Comparison of ENCODE assay signal across 8 cellular contexts in genomic region chr2:35410431-35411061, GRCh38.
A peak's percentile ranks its signal among the peaks of the same experiment; 100 is the strongest.
DNase-seq lines count a peak whose midpoint lies in the region; ATAC-seq, FAIRE-seq and TF ChIP-seq lines count a peak whose summit lies in the region.

No MANE protein-coding gene starts in this region.

- FAIRE-seq in GM12891 (lab: Jason Lieb, UNC): no peak

- no peak overlapping the region for H3K27ac ChIP-seq in gastrocnemius medialis

- no peaks in the 10 kb centered on the region for H3K9me3 ChIP-seq in gastrocnemius medialis

- H3K36me3 ChIP-seq in gastrocnemius medialis: no peaks in the 10 kb centered on the region

- DNase-seq in AML-193 (lab: John Stamatoyannopoulos, UW): peak; percentile 24 to 42
- peak; percentile 2 for DNase-seq in GM12891 (ENCODE audit: insufficient read length, low spot score)
- DNase-seq in NCI-H526 treated with DMSO at 0.1 percent for 48 hours (lab: John Stamatoyannopoulos, UW): peak; percentile 25
- DNase-seq in activated naive CD4-positive, alpha-beta T cell treated with Interleukin-2 at 50 U/mL for 16 hours: peak; percentile 33
- peak; percentile 39 to 89 (median 76) for DNase-seq in head of caudate nucleus
- no peak for DNase-seq in gastrocnemius medialis
- DNase-seq in occipital lobe (lab: John Stamatoyannopoulos, UW): no peak

- intact Hi-C loops in head of caudate nucleus (cut with DNase I): loop anchor here (10.0 kb wide), 1 partner anchor 1316 kb away; no protein-coding TSS in a partner anchor
- intact Hi-C loops in gastrocnemius medialis (cut with DNase I; ENCODE audit: low total_unique reads): loop anchor here (10.0 kb wide), 1 partner anchor 1736 kb away; no protein-coding TSS in a partner anchor

- peak; percentile 94 for ATAC-seq in HG02885 (IDR thresholded peaks at IDR 0.05; ENCODE audit: poor library complexity, unreplicated experiment)
- no peak for ATAC-seq in gastrocnemius medialis

- H3K4me3 ChIP-seq in gastrocnemius medialis: no peak overlapping the region

- TF ChIP-seq POLR2A in GM12891 (IDR thresholded peaks at IDR 0.05; ENCODE audit: low read depth, low read length): no peak
- no peak for TF ChIP-seq POLR2A in gastrocnemius medialis (IDR thresholded peaks at IDR 0.05)

- H3K27me3 ChIP-seq in gastrocnemius medialis: no peaks in the 10 kb centered on the region

- H3K4me1 ChIP-seq in gastrocnemius medialis: no peaks in the 10 kb centered on the region

- peak in 4 of 5 experiments; percentile 30 to 71 (median 54) for TF ChIP-seq CTCF in gastrocnemius medialis (IDR thresholded peaks at IDR 0.05 in 4 of 5, conservative IDR thresholded peaks at IDR 0.05 in 1 of 5)

- in situ Hi-C loops in gastrocnemius medialis (cut with MboI; ENCODE audit: low sequenced_read_pairs in 4 of 4): loop anchor here in 1 of 4 donors (25.0 kb wide), 1 partner anchor 1323 kb away; no protein-coding TSS in a partner anchor

TF ChIP-seq in GM12891, 5 proteins besides CTCF, POLR2A, EP300 and RAD21:
- no peak for TF ChIP-seq SPI1 (IDR thresholded peaks at IDR 0.05; ENCODE audit: low read depth, low read length)
- no peak for TF ChIP-seq PAX5 (IDR thresholded peaks at IDR 0.05; ENCODE audit: insufficient read depth, low read length, severe bottlenecking)
- TF ChIP-seq TAF1 (IDR thresholded peaks at IDR 0.05; ENCODE audit: low read depth, low read length): no peak
- no peak for TF ChIP-seq POU2F2 (IDR thresholded peaks at IDR 0.05; ENCODE audit: low read depth, low read length)
- TF ChIP-seq POLR2AphosphoS5 (IDR thresholded peaks at IDR 0.05; ENCODE audit: low read depth, low read length): no peak

Comparison
In these comparisons a context has a peak if more than half of its experiments do, and no peak if none do; other contexts are left out.
1. DNase-seq: peak in AML-193 (2 of 2), GM12891 (single experiment), NCI-H526 treated with DMSO at 0.1 percent for 48 hours (single experiment), activated naive CD4-positive, alpha-beta T cell treated with Interleukin-2 at 50 U/mL for 16 hours (single experiment) and head of caudate nucleus (42 of 42); none in gastrocnemius medialis (0 of 2) and occipital lobe (single experiment).